40 cellular contexts compared by ENCODE assay signal in genomic region chr1:206841609-206842323, GRCh38. TPM values are rescaled to one million over a fixed set of nuclear protein-coding genes. Genes with fewer than 3 reads are reported as not detected.
"Had no signal": no experiment of that assay in that cellular context is flagged by ENCODE, and none has a peak within 500 bp of the region (broad histone marks: within the 10 kb centered on the region; RNA-seq: fewer than 3 reads in every experiment).

No MANE protein-coding gene starts in this region.

- ATAC-seq: activated CD8-positive, alpha-beta T cell treated with anti-CD3 and anti-CD28 coated beads for 36 hours; activated naive CD4-positive, alpha-beta T cell treated with anti-CD3 and anti-CD28 coated beads, Interleukin-2, amount 50 U/mL, for 72 hours; activated T-cell treated with anti-CD3 and anti-CD28 coated beads, Interleukin-2, amount 50 U/mL, for 4 hours; activated T-cell treated with anti-CD3 and anti-CD28 coated beads, Interleukin-2, amount 50 U/mL, for 72 hours; activated T-helper 17 cell treated with anti-CD3 and anti-CD28 coated beads, Interleukin-2, amount 50 U/mL, for 72 hours; body of pancreas had no signal

- H3K27me3 Mint-ChIP-seq: activated B cell treated with CpG ODN at 0.5 μM for 24 hours; activated naive CD8-positive, alpha-beta T cell treated with anti-CD3 and anti-CD28 coated beads for 36 hours; central memory CD8-positive, alpha-beta T cell had no signal

- H3K4me3 ChIP-seq: adrenal gland, body of pancreas, breast epithelium, cardiac muscle cell had no signal

- FAIRE-seq: astrocyte, TTC549 had no signal

- H3K27ac ChIP-seq: adrenal gland, body of pancreas, brain microvascular endothelial cell, breast epithelium, cardiac muscle cell had no signal

- H3K36me3 ChIP-seq: adrenal gland, brain microvascular endothelial cell, breast epithelium, cardiac muscle cell had no signal

- H3K9me3 Mint-ChIP-seq: activated B cell treated with CpG ODN at 0.5 μM for 24 hours; activated CD4-positive, alpha-beta memory T cell treated with anti-CD3 and anti-CD28 coated beads for 36 hours; activated CD4-positive, alpha-beta T cell treated with anti-CD3 and anti-CD28 coated beads, Interleukin-2, amount 10 ng/mL, durations not matched to agents 24 days and 14 days; activated CD8-positive, alpha-beta T cell treated with anti-CD3 and anti-CD28 coated beads for 36 hours; activated naive CD4-positive, alpha-beta T cell treated with anti-CD3 and anti-CD28 coated beads for 36 hours; activated naive CD4-positive, alpha-beta T cell treated with anti-CD3 and anti-CD28 coated beads, Interleukin-2, amount 50 U/mL, for 72 hours; activated naive CD8-positive, alpha-beta T cell treated with anti-CD3 and anti-CD28 coated beads for 36 hours; activated T-cell treated with anti-CD3 and anti-CD28 coated beads, Interleukin-2, amount 50 U/mL, for 4 hours; activated T-cell treated with anti-CD3 and anti-CD28 coated beads, Interleukin-2, amount 50 U/mL, for 72 hours; activated T-helper 1 cell treated with anti-CD3 and anti-CD28 coated beads, Interleukin-12 subunit alpha, Interleukin-12 subunit beta, Interleukin-2, Interleukin-4 antibody, amounts not matched to agents 30 ng/mL and 10 ng/mL and 1 ng/mL, durations not matched to agents 14 hours and 24 hours and 36 hours; activated T-helper 17 cell treated with anti-CD3 and anti-CD28 coated beads, Interleukin-2, amount 50 U/mL, for 72 hours; central memory CD8-positive, alpha-beta T cell; T-helper 1 cell treated with Interleukin-12 subunit alpha and Interleukin-12 subunit beta and Interleukin-4 antibody, amounts not matched to agents 30 μg/mL and 1 μg/mL, for 36 hours; T-helper 2 cell treated with Interferon-gamma antibody and Interleukin-4, amounts not matched to agents 5 μg/mL and 100 μg/mL, for 36 hours had no signal

- H3K27me3 ChIP-seq: adrenal gland, body of pancreas, breast epithelium, cardiac muscle cell had no signal

- H3K9me3 ChIP-seq: adrenal gland, body of pancreas, breast epithelium had no signal

- H3K27ac Mint-ChIP-seq: activated B cell treated with CpG ODN at 0.5 μM for 24 hours; activated CD4-positive, alpha-beta memory T cell treated with anti-CD3 and anti-CD28 coated beads for 36 hours; activated CD4-positive, alpha-beta T cell treated with anti-CD3 and anti-CD28 coated beads, Interleukin-2, amount 10 ng/mL, durations not matched to agents 24 days and 14 days; activated CD8-positive, alpha-beta T cell treated with anti-CD3 and anti-CD28 coated beads for 36 hours; activated naive CD4-positive, alpha-beta T cell treated with anti-CD3 and anti-CD28 coated beads for 36 hours; activated naive CD4-positive, alpha-beta T cell treated with anti-CD3 and anti-CD28 coated beads, Interleukin-2, amount 50 U/mL, for 72 hours; activated naive CD8-positive, alpha-beta T cell treated with anti-CD3 and anti-CD28 coated beads for 36 hours; activated T-cell treated with anti-CD3 and anti-CD28 coated beads, Interleukin-2, amount 50 U/mL, for 72 hours; activated T-helper 1 cell treated with anti-CD3 and anti-CD28 coated beads, Interleukin-12 subunit alpha, Interleukin-12 subunit beta, Interleukin-2, Interleukin-4 antibody, amounts not matched to agents 30 ng/mL and 10 ng/mL and 1 ng/mL, durations not matched to agents 14 hours and 24 hours and 36 hours; activated T-helper 17 cell treated with anti-CD3 and anti-CD28 coated beads, Interleukin-2, amount 50 U/mL, for 72 hours; T-helper 1 cell treated with Interleukin-12 subunit alpha and Interleukin-12 subunit beta and Interleukin-4 antibody, amounts not matched to agents 30 μg/mL and 1 μg/mL, for 36 hours; T-helper 2 cell treated with Interferon-gamma antibody and Interleukin-4, amounts not matched to agents 5 μg/mL and 100 μg/mL, for 36 hours had no signal

- DNase-seq: activated B cell treated with CpG ODN at 0.5 μM for 24 hours; activated CD4-positive, alpha-beta memory T cell treated with anti-CD3 and anti-CD28 coated beads for 36 hours; activated CD4-positive, alpha-beta T cell treated with anti-CD3 and anti-CD28 coated beads for 4 hours; activated CD4-positive, alpha-beta T cell treated with anti-CD3 and anti-CD28 coated beads, Interleukin-2, amount 10 ng/mL, durations not matched to agents 24 days and 14 days; activated CD4-positive, alpha-beta T cell treated with anti-CD3 and anti-CD28 coated beads, Interleukin-2, amount 50 U/mL, for 1 hour; activated CD4-positive, alpha-beta T cell treated with anti-CD3 and anti-CD28 coated beads, Interleukin-2, amount 50 U/mL, for 4 hours; activated CD4-positive, CD25-positive, alpha-beta regulatory T cell treated with anti-CD3 and anti-CD28 coated beads, Interleukin-2, amount 50 U/mL, for 72 hours; activated CD8-positive, alpha-beta memory T cell treated with anti-CD3 and anti-CD28 coated beads, Interleukin-2, amount 50 U/mL, for 4 hours; activated CD8-positive, alpha-beta T cell treated with anti-CD3 and anti-CD28 coated beads for 36 hours; activated effector memory CD4-positive, alpha-beta T cell treated with anti-CD3 and anti-CD28 coated beads, Interleukin-2, amount 50 U/mL, for 16 hours; activated gamma-delta T cell treated with Interleukin-2 at 50 U/mL for 16 hours; activated naive CD4-positive, alpha-beta T cell; activated naive CD4-positive, alpha-beta T cell treated with anti-CD3 and anti-CD28 coated beads for 36 hours; activated naive CD4-positive, alpha-beta T cell treated with anti-CD3 and anti-CD28 coated beads, Interleukin-2, amount 50 U/mL, for 16 hours; activated naive CD8-positive, alpha-beta T cell treated with anti-CD3 and anti-CD28 coated beads for 36 hours; activated T-cell treated with anti-CD3 and anti-CD28 coated beads for 4 hours; activated T-cell treated with anti-CD3 and anti-CD28 coated beads, Interleukin-2, amount 50 U/mL, for 1 hour; activated T-cell treated with anti-CD3 and anti-CD28 coated beads, Interleukin-2, amount 50 U/mL, for 4 hours; activated T-cell treated with anti-CD3 and anti-CD28 coated beads, Interleukin-2, amount 50 U/mL, for 72 hours; adrenal gland; amniotic stem cell; aorta; body of pancreas; brain microvascular endothelial cell; caudate nucleus; cerebellar nuclear complex; T-helper 1 cell; T-helper 2 cell; T-helper 9 cell had no signal

- H3K4me1 Mint-ChIP-seq: activated B cell treated with CpG ODN at 0.5 μM for 24 hours; activated T-helper 17 cell treated with anti-CD3 and anti-CD28 coated beads, Interleukin-2, amount 50 U/mL, for 72 hours; central memory CD8-positive, alpha-beta T cell had no signal

- H3K36me3 Mint-ChIP-seq: activated CD4-positive, alpha-beta memory T cell treated with anti-CD3 and anti-CD28 coated beads for 36 hours; activated naive CD4-positive, alpha-beta T cell treated with anti-CD3 and anti-CD28 coated beads, Interleukin-2, amount 50 U/mL, for 72 hours; activated naive CD8-positive, alpha-beta T cell treated with anti-CD3 and anti-CD28 coated beads for 36 hours had no signal

- H3K4me3 Mint-ChIP-seq: activated B cell treated with CpG ODN at 0.5 μM for 24 hours; activated CD4-positive, alpha-beta memory T cell treated with anti-CD3 and anti-CD28 coated beads for 36 hours; activated CD4-positive, alpha-beta T cell treated with anti-CD3 and anti-CD28 coated beads, Interleukin-2, amount 10 ng/mL, durations not matched to agents 24 days and 14 days; activated CD8-positive, alpha-beta T cell treated with anti-CD3 and anti-CD28 coated beads for 36 hours; activated naive CD4-positive, alpha-beta T cell treated with anti-CD3 and anti-CD28 coated beads for 36 hours; activated naive CD8-positive, alpha-beta T cell treated with anti-CD3 and anti-CD28 coated beads for 36 hours; activated T-cell treated with anti-CD3 and anti-CD28 coated beads, Interleukin-2, amount 50 U/mL, for 4 hours; activated T-cell treated with anti-CD3 and anti-CD28 coated beads, Interleukin-2, amount 50 U/mL, for 72 hours; activated T-helper 1 cell treated with anti-CD3 and anti-CD28 coated beads, Interleukin-12 subunit alpha, Interleukin-12 subunit beta, Interleukin-2, Interleukin-4 antibody, amounts not matched to agents 30 ng/mL and 10 ng/mL and 1 ng/mL, durations not matched to agents 14 hours and 24 hours and 36 hours; activated T-helper 17 cell treated with anti-CD3 and anti-CD28 coated beads, Interleukin-2, amount 50 U/mL, for 72 hours; central memory CD8-positive, alpha-beta T cell; T-helper 1 cell treated with Interleukin-12 subunit alpha and Interleukin-12 subunit beta and Interleukin-4 antibody, amounts not matched to agents 30 μg/mL and 1 μg/mL, for 36 hours; T-helper 2 cell treated with Interferon-gamma antibody and Interleukin-4, amounts not matched to agents 5 μg/mL and 100 μg/mL, for 36 hours had no signal

- H3K4me1 ChIP-seq: adrenal gland, breast epithelium had no signal

RNA-seq across cellular contexts. Expression of gene IL20, which starts 23.7 kb away (rescaled TPM):
- total RNA-seq: activated B cell treated with CpG ODN at 0.5 μM for 24 hours; activated CD4-positive, alpha-beta memory T cell treated with anti-CD3 and anti-CD28 coated beads for 36 hours; activated CD4-positive, alpha-beta T cell treated with anti-CD3 and anti-CD28 coated beads, Interleukin-2, amount 10 ng/mL, durations not matched to agents 24 days and 14 days; activated CD8-positive, alpha-beta memory T cell treated with anti-CD3 and anti-CD28 coated beads for 36 hours; activated CD8-positive, alpha-beta T cell treated with anti-CD3 and anti-CD28 coated beads for 36 hours; activated naive CD4-positive, alpha-beta T cell treated with anti-CD3 and anti-CD28 coated beads, Interleukin-2, amount 50 U/mL, for 72 hours; activated naive CD8-positive, alpha-beta T cell treated with anti-CD3 and anti-CD28 coated beads for 36 hours; activated T-cell treated with anti-CD3 and anti-CD28 coated beads, Interleukin-2, amount 50 U/mL, for 4 hours; activated T-helper 1 cell treated with anti-CD3 and anti-CD28 coated beads, Interleukin-12 subunit alpha, Interleukin-12 subunit beta, Interleukin-2, Interleukin-4 antibody, amounts not matched to agents 30 ng/mL and 10 ng/mL and 1 ng/mL, durations not matched to agents 14 hours and 24 hours and 36 hours; activated T-helper 17 cell treated with anti-CD3 and anti-CD28 coated beads, Interleukin-2, amount 50 U/mL, for 72 hours; aorta; astrocyte; body of pancreas; cardiac muscle cell had no signal
- polyA plus RNA-seq: aorta, cardiac muscle cell had no signal

RNA-seq across cellular contexts. Expression of gene IL24, which starts 55.5 kb away (rescaled TPM):
- total RNA-seq: activated B cell treated with CpG ODN at 0.5 μM for 24 hours, adrenal gland, aorta, astrocyte, body of pancreas, cardiac muscle cell had no signal
- polyA plus RNA-seq: adrenal gland, aorta, cardiac muscle cell had no signal
